Comparison of ENCODE assay signal across 21 cellular contexts in the genomic region with DNA sequence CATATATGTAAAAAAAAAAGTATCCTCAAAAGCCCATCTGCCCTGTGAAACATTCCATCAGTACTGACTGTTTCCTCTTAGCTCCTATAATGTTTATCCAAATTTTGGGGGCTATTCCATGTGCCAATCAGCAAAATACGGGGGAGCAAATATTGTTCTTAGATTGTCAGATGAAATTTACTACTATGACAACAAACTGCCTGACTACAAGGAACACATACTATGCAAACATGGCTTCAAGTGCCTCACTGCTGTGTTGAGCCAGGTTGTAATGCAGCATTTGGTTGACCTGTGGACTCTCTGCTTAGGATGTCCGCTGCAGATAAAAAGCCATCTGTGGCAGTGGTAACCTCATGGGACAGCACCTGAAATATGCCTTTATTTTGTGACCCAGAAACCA.
"Had no signal": no experiment of that assay in that cellular context is flagged by ENCODE, and none has a peak within 500 bp of the region (broad histone marks: within the 10 kb centered on the region; RNA-seq: fewer than 3 reads in every experiment).

No MANE protein-coding gene starts in this region.

- DNase-seq: dorsolateral prefrontal cortex; effector CD4-positive, alpha-beta T cell; mesenchymal stem cell; mucosa of descending colon; naive B cell; pancreas; right lobe of liver; stimulated activated CD4-positive, alpha-beta T cell treated with anti-CD3 and anti-CD28 coated beads, Interleukin-12 subunit alpha, Interleukin-12 subunit beta, amount 100 ng/mL, for 4 hours; stimulated activated CD4-positive, alpha-beta T cell treated with anti-CD3 and anti-CD28 coated beads, Interleukin-1b, Interleukin-23, amount 100 ng/mL, for 48 hours; stimulated activated CD4-positive, alpha-beta T cell treated with anti-CD3 and anti-CD28 coated beads, Interleukin-4, amount 100 ng/mL, for 1 hour; stimulated activated CD8-positive, alpha-beta memory T cell treated with anti-CD3 and anti-CD28 coated beads, Interleukin-4, amount 100 ng/mL, for 48 hours; stimulated activated naive CD4-positive, alpha-beta T cell; stimulated activated naive CD8-positive, alpha-beta T cell treated with anti-CD3 and anti-CD28 coated beads, Interleukin-15, amount 100 ng/mL, for 72 hours; thyroid gland had no signal

- H3K4me1 Mint-ChIP-seq: mesothelial cell of epicardium, naive B cell, neural crest cell had no signal

- H3K36me3 Mint-ChIP-seq: mesothelial cell of epicardium, type B pancreatic cell had no signal

- H3K9me3 ChIP-seq: mucosa of descending colon, neutrophil, pancreas, right lobe of liver, thyroid gland had no signal

- H3K4me3 ChIP-seq: dorsolateral prefrontal cortex, lung, mucosa of descending colon, pancreas, right lobe of liver, smooth muscle cell, thyroid gland had no signal

- H3K27me3 Mint-ChIP-seq: type B pancreatic cell had no signal

- H3K27me3 ChIP-seq: dorsolateral prefrontal cortex, neutrophil, pancreas, right lobe of liver, thyroid gland had no signal

- H3K4me1 ChIP-seq: pancreas, thyroid gland had no signal

- H3K4me2 ChIP-seq: smooth muscle cell had no signal

- H3K36me3 ChIP-seq: neutrophil, pancreas, right lobe of liver, thyroid gland had no signal

- H3K27ac ChIP-seq: dorsolateral prefrontal cortex, neutrophil, pancreas, right lobe of liver, thyroid gland had no signal

- H3K4me3 Mint-ChIP-seq: mesothelial cell of epicardium; naive B cell; natural killer cell treated with Interleukin-12 subunit alpha and Interleukin-12 subunit beta and Interleukin-15 and Interleukin-18, amount 100 ng/mL, for 72 hours; neural crest cell; stimulated activated naive CD8-positive, alpha-beta T cell treated with anti-CD3 and anti-CD28 coated beads, Interleukin-15, amount 100 ng/mL, for 72 hours; type B pancreatic cell had no signal

- H3K27ac Mint-ChIP-seq: mesothelial cell of epicardium; naive B cell; natural killer cell treated with Interleukin-12 subunit alpha and Interleukin-12 subunit beta and Interleukin-15 and Interleukin-18, amount 100 ng/mL, for 72 hours; stimulated activated naive CD8-positive, alpha-beta T cell treated with anti-CD3 and anti-CD28 coated beads, Interleukin-15, amount 100 ng/mL, for 72 hours; type B pancreatic cell had no signal
